In the genomic region with DNA sequence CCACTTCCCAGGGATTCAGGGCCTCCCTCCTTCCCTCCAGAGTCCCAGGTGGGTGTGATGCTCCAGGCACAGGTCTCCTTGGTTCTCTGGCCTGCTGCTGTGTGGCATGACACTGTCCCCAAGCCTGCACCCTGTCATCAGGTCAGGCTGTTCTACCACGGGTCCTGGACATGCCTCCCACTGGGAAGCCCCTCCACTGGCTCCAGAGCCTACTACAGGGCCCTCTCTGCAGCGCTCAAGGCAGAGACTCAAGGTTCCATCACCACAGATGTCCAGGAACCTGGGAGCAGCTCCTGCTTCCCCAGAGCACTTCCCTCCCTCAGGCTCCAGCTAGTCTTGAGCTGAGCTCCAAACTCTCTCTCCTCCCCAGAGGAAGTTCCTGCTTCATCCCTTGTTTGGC, we compare ENCODE assay signal across 32 cellular contexts.
"Had no signal": no experiment of that assay in that cellular context is flagged by ENCODE, and none has a peak within 500 bp of the region (broad histone marks: within the 10 kb centered on the region; RNA-seq: fewer than 3 reads in every experiment).

No MANE protein-coding gene starts in this region.

- H3K27ac Mint-ChIP-seq: activated CD4-positive, alpha-beta memory T cell treated with anti-CD3 and anti-CD28 coated beads, Interleukin-2, amount 10 ng/mL, durations not matched to agents 7 days and 5 days; activated CD4-positive, alpha-beta T cell treated with anti-CD3 and anti-CD28 coated beads, Interleukin-2, amount 10 ng/mL, durations not matched to agents 7 days and 5 days; activated naive CD4-positive, alpha-beta T cell treated with anti-CD3 and anti-CD28 coated beads, Interleukin-2, amount 10 ng/mL, durations not matched to agents 7 days and 5 days; activated naive CD8-positive, alpha-beta T cell treated with anti-CD3 and anti-CD28 coated beads, Interleukin-2, amount 10 ng/mL, durations not matched to agents 7 days and 5 days; effector memory CD8-positive, alpha-beta T cell; immature natural killer cell; T-helper 1 cell treated with Interleukin-12 subunit alpha and Interleukin-12 subunit beta and Interleukin-4 antibody, amounts not matched to agents 30 μg/mL and 1 μg/mL, for 36 hours; WTC11 had no signal

- H3K36me3 Mint-ChIP-seq: activated naive CD4-positive, alpha-beta T cell treated with anti-CD3 and anti-CD28 coated beads, Interleukin-2, amount 10 ng/mL, durations not matched to agents 7 days and 5 days; activated naive CD8-positive, alpha-beta T cell treated with anti-CD3 and anti-CD28 coated beads, Interleukin-2, amount 10 ng/mL, durations not matched to agents 7 days and 5 days; immature natural killer cell had no signal

- ATAC-seq: effector memory CD8-positive, alpha-beta T cell; gastroesophageal sphincter; mucosa of descending colon; right cardiac atrium; WTC11 had no signal

- H3K4me1 Mint-ChIP-seq: activated CD4-positive, alpha-beta memory T cell treated with anti-CD3 and anti-CD28 coated beads, Interleukin-2, amount 10 ng/mL, durations not matched to agents 7 days and 5 days; activated CD4-positive, alpha-beta T cell treated with anti-CD3 and anti-CD28 coated beads, Interleukin-2, amount 10 ng/mL, durations not matched to agents 7 days and 5 days; activated naive CD4-positive, alpha-beta T cell treated with anti-CD3 and anti-CD28 coated beads, Interleukin-2, amount 10 ng/mL, durations not matched to agents 7 days and 5 days; activated naive CD8-positive, alpha-beta T cell treated with anti-CD3 and anti-CD28 coated beads, Interleukin-2, amount 10 ng/mL, durations not matched to agents 7 days and 5 days; brain; immature natural killer cell; WTC11 had no signal

- H3K27ac ChIP-seq: ascending aorta, cardiac muscle cell, gastroesophageal sphincter, left ventricle myocardium inferior, testis, transverse colon had no signal

- H3K4me3 ChIP-seq: ascending aorta, cardiac muscle cell, gastroesophageal sphincter, left ventricle myocardium inferior, lung, mucosa of descending colon, testis, transverse colon had no signal

- H3K9me3 ChIP-seq: testis had no signal

- H3K4me1 ChIP-seq: ascending aorta, gastroesophageal sphincter, left ventricle myocardium inferior, testis, transverse colon had no signal

- H3K27me3 ChIP-seq: ascending aorta, cardiac muscle cell, gastroesophageal sphincter, testis, transverse colon had no signal

- H3K9ac ChIP-seq: SK-N-SH had no signal

- H3K36me3 ChIP-seq: ascending aorta, cardiac muscle cell, gastroesophageal sphincter, left ventricle myocardium inferior, transverse colon had no signal

- H3K27me3 Mint-ChIP-seq: activated naive CD4-positive, alpha-beta T cell treated with anti-CD3 and anti-CD28 coated beads, Interleukin-2, amount 10 ng/mL, durations not matched to agents 7 days and 5 days had no signal

- H3K4me3 Mint-ChIP-seq: activated CD4-positive, alpha-beta memory T cell treated with anti-CD3 and anti-CD28 coated beads, Interleukin-2, amount 10 ng/mL, durations not matched to agents 7 days and 5 days; activated CD4-positive, alpha-beta T cell treated with anti-CD3 and anti-CD28 coated beads, Interleukin-2, amount 10 ng/mL, durations not matched to agents 7 days and 5 days; activated naive CD4-positive, alpha-beta T cell treated with anti-CD3 and anti-CD28 coated beads, Interleukin-2, amount 10 ng/mL, durations not matched to agents 7 days and 5 days; activated naive CD8-positive, alpha-beta T cell treated with anti-CD3 and anti-CD28 coated beads, Interleukin-2, amount 10 ng/mL, durations not matched to agents 7 days and 5 days; effector memory CD8-positive, alpha-beta T cell; immature natural killer cell; T-helper 1 cell treated with Interleukin-12 subunit alpha and Interleukin-12 subunit beta and Interleukin-4 antibody, amounts not matched to agents 30 μg/mL and 1 μg/mL, for 36 hours; WTC11 had no signal

- DNase-seq: activated CD4-positive, alpha-beta memory T cell treated with anti-CD3 and anti-CD28 coated beads, Interleukin-2, amount 10 ng/mL, durations not matched to agents 7 days and 5 days; activated CD4-positive, alpha-beta T cell treated with anti-CD3 and anti-CD28 coated beads for 1 hour; activated CD4-positive, alpha-beta T cell treated with anti-CD3 and anti-CD28 coated beads, Interleukin-2, amount 10 ng/mL, durations not matched to agents 7 days and 5 days; activated CD8-positive, alpha-beta memory T cell treated with anti-CD3 and anti-CD28 coated beads, Interleukin-2, amount 50 U/mL, for 48 hours; activated gamma-delta T cell; activated naive CD4-positive, alpha-beta T cell treated with anti-CD3 and anti-CD28 coated beads, Interleukin-2, amount 10 ng/mL, durations not matched to agents 7 days and 5 days; activated naive CD8-positive, alpha-beta T cell treated with anti-CD3 and anti-CD28 coated beads, Interleukin-2, amount 10 ng/mL, durations not matched to agents 7 days and 5 days; cerebellar nuclear complex; cortex of kidney; effector memory CD8-positive, alpha-beta T cell; hypothalamus; immature natural killer cell; kidney glomerular epithelial cell; left ventricle myocardium inferior; mesendoderm; mucosa of descending colon; nucleus accumbens; right cardiac atrium; SK-N-SH; stimulated activated CD4-positive, alpha-beta T cell treated with anti-CD3 and anti-CD28 coated beads, Interleukin-2, amount 100 ng/mL, for 48 hours; stimulated activated naive CD4-positive, alpha-beta T cell treated with Interleukin-2 at 50 U/mL for 16 hours; SW 1271; T1000; testis; transverse colon had no signal
